1 cellular context compared by ENCODE assay signal in the genomic region with DNA sequence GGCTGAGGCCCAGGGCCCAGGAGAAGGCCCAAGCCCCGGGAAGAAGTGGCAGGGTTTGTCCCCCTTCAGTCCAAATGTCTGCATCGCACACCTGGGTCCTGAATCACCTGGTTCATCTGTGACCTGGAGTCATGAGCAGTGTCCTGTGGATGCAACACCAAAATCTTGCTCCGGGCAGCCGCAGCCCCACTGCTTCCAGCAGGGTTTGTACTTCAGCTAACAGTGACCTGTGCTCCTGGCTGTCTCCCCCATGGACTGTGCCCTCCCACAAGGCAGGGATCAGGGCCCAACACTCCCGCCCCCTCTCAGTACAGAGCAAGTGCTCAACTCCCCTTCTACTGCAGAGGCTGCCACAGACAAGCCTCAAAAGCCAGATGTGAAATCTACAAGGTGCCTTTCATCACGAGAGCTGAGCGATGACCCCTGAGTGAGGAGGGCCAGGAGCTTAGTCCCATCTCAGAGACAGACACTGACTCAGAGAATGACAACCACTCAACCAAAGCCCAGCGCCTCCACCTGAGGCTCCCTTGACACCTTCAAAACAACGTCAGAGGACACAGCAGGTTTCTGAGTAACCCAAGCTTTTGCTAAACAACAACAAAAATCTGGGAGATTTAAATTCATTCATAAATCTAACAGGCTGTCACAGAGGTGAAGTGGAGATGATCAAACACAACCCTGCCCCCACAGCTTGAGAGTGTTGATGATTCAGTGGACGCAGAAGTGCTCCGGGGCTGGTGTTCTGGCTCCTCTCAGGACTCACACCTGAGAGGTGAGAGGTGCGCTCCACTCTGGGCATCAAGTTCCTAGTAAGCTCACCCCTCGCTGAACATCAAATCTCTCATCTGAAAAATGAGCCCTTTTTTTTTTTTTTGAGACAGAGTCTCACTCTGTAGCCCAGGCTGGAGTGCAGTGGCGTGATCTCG.
A peak's percentile ranks its signal among the peaks of the same experiment; 100 is the strongest.
TF ChIP-seq lines count a peak whose summit lies in the region.

No MANE protein-coding gene starts in this region.

TF ChIP-seq in HepG2, 621 proteins besides CTCF, POLR2A, EP300 and RAD21 (continued from another document):
- no peak for TF ChIP-seq TSC22D2 (CRISPR knock-in tag; IDR thresholded peaks at IDR 0.05; ENCODE audit: borderline replicate concordance)
- TF ChIP-seq SCMH1 (CRISPR knock-in tag; IDR thresholded peaks at IDR 0.05; ENCODE audit: borderline replicate concordance), result no peak
- no peak for TF ChIP-seq ZNF503 (CRISPR knock-in tag; IDR thresholded peaks at IDR 0.05)
- TF ChIP-seq AKAP8 (CRISPR knock-in tag; IDR thresholded peaks at IDR 0.05), result no peak
- TF ChIP-seq ATRX (CRISPR knock-in tag; IDR thresholded peaks at IDR 0.05; ENCODE audit: borderline replicate concordance), result no peak
- no peak for TF ChIP-seq MTA1 (CRISPR knock-in tag; IDR thresholded peaks at IDR 0.05; ENCODE audit: borderline replicate concordance)
- no peak for TF ChIP-seq ZNF430 (CRISPR knock-in tag; IDR thresholded peaks at IDR 0.05)
- peak; percentile 41; the same call in 1 of the 2 replicates for TF ChIP-seq ARID4A (CRISPR knock-in tag; IDR thresholded peaks at IDR 0.05; ENCODE audit: borderline replicate concordance)
- no peak for TF ChIP-seq CENPT (CRISPR knock-in tag; IDR thresholded peaks at IDR 0.05; ENCODE audit: low read depth)
- TF ChIP-seq ELF3 (CRISPR knock-in tag; IDR thresholded peaks at IDR 0.05), result no peak
- no peak for TF ChIP-seq ARID2 (CRISPR knock-in tag; IDR thresholded peaks at IDR 0.05; ENCODE audit: borderline replicate concordance)
- TF ChIP-seq ZFP36 (IDR thresholded peaks at IDR 0.05; ENCODE audit: borderline replicate concordance, low read depth, low read length, partially characterized antibody), result no peak
- no peak for TF ChIP-seq ETV5 (CRISPR knock-in tag; IDR thresholded peaks at IDR 0.05; ENCODE audit: borderline replicate concordance)
- peak; percentile 56; the same call in 1 of the 2 replicates for TF ChIP-seq HNF4G (IDR thresholded peaks at IDR 0.05; ENCODE audit: borderline replicate concordance, low read depth, low read length)
- no peak for TF ChIP-seq HNF4G (CRISPR knock-in tag; IDR thresholded peaks at IDR 0.05; ENCODE audit: borderline replicate concordance, low read depth)
- TF ChIP-seq, protein P1, sequence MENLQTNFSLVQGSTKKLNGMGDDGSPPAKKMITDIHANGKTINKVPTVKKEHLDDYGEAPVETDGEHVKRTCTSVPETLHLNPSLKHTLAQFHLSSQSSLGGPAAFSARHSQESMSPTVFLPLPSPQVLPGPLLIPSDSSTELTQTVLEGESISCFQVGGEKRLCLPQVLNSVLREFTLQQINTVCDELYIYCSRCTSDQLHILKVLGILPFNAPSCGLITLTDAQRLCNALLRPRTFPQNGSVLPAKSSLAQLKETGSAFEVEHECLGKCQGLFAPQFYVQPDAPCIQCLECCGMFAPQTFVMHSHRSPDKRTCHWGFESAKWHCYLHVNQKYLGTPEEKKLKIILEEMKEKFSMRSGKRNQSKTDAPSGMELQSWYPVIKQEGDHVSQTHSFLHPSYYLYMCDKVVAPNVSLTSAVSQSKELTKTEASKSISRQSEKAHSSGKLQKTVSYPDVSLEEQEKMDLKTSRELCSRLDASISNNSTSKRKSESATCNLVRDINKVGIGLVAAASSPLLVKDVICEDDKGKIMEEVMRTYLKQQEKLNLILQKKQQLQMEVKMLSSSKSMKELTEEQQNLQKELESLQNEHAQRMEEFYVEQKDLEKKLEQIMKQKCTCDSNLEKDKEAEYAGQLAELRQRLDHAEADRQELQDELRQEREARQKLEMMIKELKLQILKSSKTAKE (CRISPR knock-in tag; IDR thresholded peaks at IDR 0.05; ENCODE audit: borderline replicate concordance), result no peak
- 0 out of 2 replicates have a peak, but pooled peaks have one; percentile 53 for TF ChIP-seq ZNF619 (CRISPR knock-in tag; IDR thresholded peaks at IDR 0.05)
- no peak for TF ChIP-seq YY1 (IDR thresholded peaks at IDR 0.05; ENCODE audit: insufficient read depth, insufficient replicate concordance, low read depth, low read length)
- no peak for TF ChIP-seq REST (IDR thresholded peaks at IDR 0.05; ENCODE audit: borderline replicate concordance in 1 of 2, low read depth in 1 of 2, low read length in 2 of 2)
- no peak for TF ChIP-seq FIP1L1 (IDR thresholded peaks at IDR 0.05; ENCODE audit: borderline replicate concordance, insufficient read depth, low read depth, low read length)
- peak; percentile 81; the same call in 1 of the 2 replicates for TF ChIP-seq ZSCAN21 (CRISPR knock-in tag; IDR thresholded peaks at IDR 0.05; ENCODE audit: borderline replicate concordance)
- TF ChIP-seq, protein P2, sequence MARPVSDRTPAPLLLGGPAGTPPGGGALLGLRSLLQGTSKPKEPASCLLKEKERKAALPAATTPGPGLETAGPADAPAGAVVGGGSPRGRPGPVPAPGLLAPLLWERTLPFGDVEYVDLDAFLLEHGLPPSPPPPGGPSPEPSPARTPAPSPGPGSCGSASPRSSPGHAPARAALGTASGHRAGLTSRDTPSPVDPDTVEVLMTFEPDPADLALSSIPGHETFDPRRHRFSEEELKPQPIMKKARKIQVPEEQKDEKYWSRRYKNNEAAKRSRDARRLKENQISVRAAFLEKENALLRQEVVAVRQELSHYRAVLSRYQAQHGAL (CRISPR knock-in tag; IDR thresholded peaks at IDR 0.05; ENCODE audit: not compliant biosample characterization), result no peak
- TF ChIP-seq POGZ (CRISPR knock-in tag; IDR thresholded peaks at IDR 0.05), result no peak
- no peak for TF ChIP-seq FOXC1 (CRISPR knock-in tag; IDR thresholded peaks at IDR 0.05; ENCODE audit: borderline replicate concordance)
- TF ChIP-seq TGIF2 (CRISPR knock-in tag; IDR thresholded peaks at IDR 0.05), result no peak
- TF ChIP-seq CENPX (CRISPR knock-in tag; IDR thresholded peaks at IDR 0.05), result no peak
- no peak for TF ChIP-seq SNAI1 (CRISPR knock-in tag; IDR thresholded peaks at IDR 0.05; ENCODE audit: borderline replicate concordance)
- no peak for TF ChIP-seq ZNF296 (CRISPR knock-in tag; conservative IDR thresholded peaks at IDR 0.05)
- no peak for TF ChIP-seq ZBTB14 (CRISPR knock-in tag; IDR thresholded peaks at IDR 0.05)
- TF ChIP-seq GTF2F1 (IDR thresholded peaks at IDR 0.05; ENCODE audit: low read length), result no peak
TF ChIP-seq in HepG2: peak in this region for 22.
